ENCODE assay signal across 8 cellular contexts in genomic region chr3:195259564-195260285, GRCh38. TPM values are rescaled to one million over a fixed set of nuclear protein-coding genes. Genes with fewer than 3 reads are reported as not detected.
DNase-seq lines count a peak whose midpoint lies in the region; ATAC-seq and TF ChIP-seq lines count a peak whose summit lies in the region.

No MANE protein-coding gene starts in this region.

- H3K4me1 ChIP-seq in iPS DF 6.9 (ENCODE audit: control insufficient read depth, insufficient read depth, low read length): peaks cover 9% of the 10 kb centered on the region
- peaks cover 10 to 22% of the 10 kb centered on the region in 2 donors for H3K4me1 ChIP-seq in gastrocnemius medialis

- ATAC-seq in HG02938 (IDR thresholded peaks at IDR 0.05; ENCODE audit: unreplicated experiment) (peak; percentile 73), gastrocnemius medialis (peak; percentile 82 to 83)

- peak; percentile 60 to 67 for TF ChIP-seq POLR2A in gastrocnemius medialis (IDR thresholded peaks at IDR 0.05)

- peak in 4 of 5 experiments; percentile 98 to 100 (median 99) for TF ChIP-seq CTCF in gastrocnemius medialis (IDR thresholded peaks at IDR 0.05 in 4 of 5, conservative IDR thresholded peaks at IDR 0.05 in 1 of 5)

- DNase-seq in NCI-H1417 (lab: John Stamatoyannopoulos, UW) (peak; percentile 82 to 94 (median 89)), NCI-H1417 treated with DMSO at 0.1 percent for 48 hours (lab: John Stamatoyannopoulos, UW) (no peak), NCI-H187 treated with DMSO at 0.1 percent for 48 hours (lab: John Stamatoyannopoulos, UW) (peak; percentile 34), T1000 (lab: John Stamatoyannopoulos, UW) (peak; percentile 77), astrocyte of the hippocampus (ENCODE audit: low read depth, low spot score) (peak; percentile 98), iPS DF 6.9 (ENCODE audit: low read depth, low spot score) (no peak), gastrocnemius medialis (peak; percentile 63 to 84)

- no CpG with 5 or more reads among the region's 79 CpGs for WGBS in iPS DF 6.9 (ENCODE audit: insufficient coverage, insufficient read length)

- no peaks in the 10 kb centered on the region for H3K36me3 ChIP-seq in iPS DF 6.9 (ENCODE audit: control insufficient read depth, insufficient read depth, low read length)
- no peaks in the 10 kb centered on the region for H3K36me3 ChIP-seq in gastrocnemius medialis

- H3K9me3 ChIP-seq in iPS DF 6.9 (ENCODE audit: control insufficient read depth, insufficient read depth, low read length) (no peaks in the 10 kb centered on the region), gastrocnemius medialis (no peaks in the 10 kb centered on the region)

- no peak overlapping the region for H3K27ac ChIP-seq in iPS DF 6.9 (ENCODE audit: low read length)
- peak overlapping the region; percentile 78 to 87 (median 84) for H3K27ac ChIP-seq in gastrocnemius medialis

- H3K27me3 ChIP-seq in iPS DF 6.9 (ENCODE audit: control insufficient read depth, insufficient read depth, low read length): no peaks in the 10 kb centered on the region
- H3K27me3 ChIP-seq in gastrocnemius medialis: no peaks in the 10 kb centered on the region

- H3K4me3 ChIP-seq in iPS DF 6.9 (ENCODE audit: low read length): peak overlapping the region; percentile 63
- H3K4me3 ChIP-seq in gastrocnemius medialis: peak overlapping the region; percentile 59 to 81 (median 75)

- in situ Hi-C loops in gastrocnemius medialis (cut with MboI; ENCODE audit: low sequenced_read_pairs in 4 of 4): loop anchor here (10.0 to 25.0 kb wide), 6 partner anchors 105 to 585 kb away; partner anchors contain the start of genes LSG1 (in 2 of the 4) and FAM43A (in 1 of the 4)

- intact Hi-C loops in gastrocnemius medialis (cut with DNase I; ENCODE audit: low total_unique reads): loop anchor here (1.0 to 5.0 kb wide), 6 partner anchors 87 to 589 kb away; partner anchors contain the start of gene FAM43A

RNA-seq across cellular contexts. Expression of gene XXYLT1, which starts 11.2 kb away (rescaled TPM):
- 1 to 10 TPM in 2 of 4 donors, under 1 TPM in 2; 0.87 to 3.1 (median 1.3) TPM for total RNA-seq in gastrocnemius medialis

Comparison
In these comparisons a context has a peak if more than half of its experiments do, and no peak if none do; other contexts are left out.
1. DNase-seq: peak in NCI-H1417 (3 of 3), NCI-H187 treated with DMSO at 0.1 percent for 48 hours (single experiment), T1000 (single experiment), astrocyte of the hippocampus (single experiment) and gastrocnemius medialis (2 of 2); none in NCI-H1417 treated with DMSO at 0.1 percent for 48 hours (single experiment) and iPS DF 6.9 (single experiment).